Comparison of ENCODE assay signal across 6 cellular contexts in genomic region chr21:31924548-31924947, GRCh38. TPM values are rescaled to one million over a fixed set of nuclear protein-coding genes. Genes with fewer than 3 reads are reported as not detected.
"Had no signal": no experiment of that assay in that cellular context is flagged by ENCODE, and none has a peak within 500 bp of the region (broad histone marks: within the 10 kb centered on the region; RNA-seq: fewer than 3 reads in every experiment).

No MANE protein-coding gene starts in this region.

- H3K27me3 Mint-ChIP-seq: IgD-negative memory B cell had no signal

- H3K4me3 Mint-ChIP-seq: IgD-negative memory B cell had no signal

- H3K4me1 Mint-ChIP-seq: IgD-negative memory B cell had no signal

- H3K4me3 ChIP-seq: K562 had no signal

- H3K27ac ChIP-seq: HL-60 had no signal

- H3K27ac Mint-ChIP-seq: IgD-negative memory B cell had no signal

- DNase-seq: IMR-90 had no signal

RNA-seq across cellular contexts. Expression of gene HUNK, which starts 51.7 kb away (rescaled TPM):
- total RNA-seq: HT-29, HT1080, K562 had no signal
- polyA plus RNA-seq: IgD-negative memory B cell, K562 had no signal
